ENCODE assay signal across 30 cellular contexts in genomic region chr9:133246507-133247390, GRCh38. TPM values are rescaled to one million over a fixed set of nuclear protein-coding genes. Genes with fewer than 3 reads are reported as not detected.
"Had no signal": no experiment of that assay in that cellular context is flagged by ENCODE, and none has a peak within 500 bp of the region (broad histone marks: within the 10 kb centered on the region; RNA-seq: fewer than 3 reads in every experiment).

No MANE protein-coding gene starts in this region.

- ATAC-seq: activated CD4-positive, alpha-beta T cell treated with anti-CD3 and anti-CD28 coated beads for 36 hours; Panc1; T-cell had no signal

- H3K36me3 ChIP-seq: breast epithelium, MG63 had no signal

- H3K4me1 ChIP-seq: breast epithelium had no signal

- H3K27ac ChIP-seq: breast epithelium, VCaP had no signal

- H3K9me3 ChIP-seq: breast epithelium, MG63 had no signal

- H3K4me3 ChIP-seq: breast epithelium, MG63 had no signal

- H3K27me3 ChIP-seq: breast epithelium had no signal

- DNase-seq: activated CD4-positive, alpha-beta memory T cell treated with anti-CD3 and anti-CD28 coated beads, Interleukin-2, amount 10 ng/mL, durations not matched to agents 7 days and 5 days; activated CD4-positive, alpha-beta T cell treated with anti-CD3 and anti-CD28 coated beads for 36 hours; activated CD4-positive, alpha-beta T cell treated with anti-CD3 and anti-CD28 coated beads, Interleukin-2, amount 50 U/mL, for 1 hour; activated CD4-positive, CD25-positive, alpha-beta regulatory T cell; activated CD8-positive, alpha-beta memory T cell treated with anti-CD3 and anti-CD28 coated beads, Interleukin-2, amount 50 U/mL, for 48 hours; activated naive CD4-positive, alpha-beta T cell treated with anti-CD3 and anti-CD28 coated beads, Interleukin-2, amount 50 U/mL, for 16 hours; activated T-cell treated with anti-CD3 and anti-CD28 coated beads, Interleukin-2, amount 50 U/mL, for 1 hour; central memory CD4-positive, alpha-beta T cell; MG63; MV-4-11; NCI-H1092 treated with DMSO at 0.1 percent for 48 hours; NCI-H1417 treated with DMSO at 0.1 percent for 48 hours; NCI-H1694; NCI-H2029; NCI-H2107; NCI-H2171 treated with DMSO at 0.1 percent for 48 hours; NCI-H345; NCI-H510A; NCI-H526 treated with DMSO at 0.1 percent for 48 hours; NCI-H82; OCI-M1; RPMI8226; SHP77; T-cell had no signal

RNA-seq across cellular contexts. Expression of gene ABO, which starts 28.3 kb away (rescaled TPM):
- total RNA-seq: SK-MEL-5 had no signal

RNA-seq across cellular contexts. Expression of gene OBP2B, which starts 37.7 kb away (rescaled TPM):
- total RNA-seq: activated CD4-positive, alpha-beta memory T cell treated with anti-CD3 and anti-CD28 coated beads, Interleukin-2, amount 10 ng/mL, durations not matched to agents 7 days and 5 days; activated CD4-positive, alpha-beta T cell treated with anti-CD3 and anti-CD28 coated beads for 36 hours; aorta; SK-MEL-5; T-cell; T-helper 2 cell treated with Interferon-gamma antibody and Interleukin-4, amounts not matched to agents 100 ng/mL and 5 ng/mL, for 36 hours had no signal
- polyA plus RNA-seq: aorta had no signal
